ENCODE assay signal across 25 cellular contexts in genomic region chr11:28702871-28703270, GRCh38.
"Had no signal": no experiment of that assay in that cellular context is flagged by ENCODE, and none has a peak within 500 bp of the region (broad histone marks: within the 10 kb centered on the region; RNA-seq: fewer than 3 reads in every experiment).

No MANE protein-coding gene starts in this region.

- H3K27ac Mint-ChIP-seq: activated B cell treated with CpG ODN at 0.5 μM for 24 hours; activated CD4-positive, alpha-beta T cell treated with anti-CD3 and anti-CD28 coated beads for 36 hours; activated naive CD8-positive, alpha-beta T cell treated with anti-CD3 and anti-CD28 coated beads, Interleukin-2, amount 10 ng/mL, durations not matched to agents 7 days and 5 days; activated T-helper 2 cell treated with anti-CD3 and anti-CD28 coated beads, Interferon-gamma antibody, Interleukin-2, Interleukin-4, amounts not matched to agents 10 μg/mL and 5 μg/mL and 100 μg/mL, durations not matched to agents 14 hours and 24 hours and 36 hours; endodermal cell; nephron; stimulated activated naive CD8-positive, alpha-beta T cell treated with anti-CD3 and anti-CD28 coated beads, Interleukin-15, Interleukin-2, amounts not matched to agents 100 ng/mL and 50 ng/mL, for 24 hours; T-helper 17 cell had no signal

- H3K27ac ChIP-seq: foreskin keratinocyte, neutrophil, pancreas, thyroid gland had no signal

- DNase-seq: activated B cell treated with CpG ODN at 0.5 μM for 24 hours; activated CD4-positive, alpha-beta T cell treated with anti-CD3 and anti-CD28 coated beads for 36 hours; activated CD4-positive, alpha-beta T cell treated with anti-CD3 and anti-CD28 coated beads, Interleukin-2, amount 50 U/mL, for 4 hours; activated CD8-positive, alpha-beta memory T cell treated with anti-CD3 and anti-CD28 coated beads for 24 hours; activated CD8-positive, alpha-beta memory T cell treated with anti-CD3 and anti-CD28 coated beads, Interleukin-2, amount 50 U/mL, for 48 hours; activated naive CD4-positive, alpha-beta T cell treated with Interleukin-2 at 50 U/mL for 16 hours; activated naive CD8-positive, alpha-beta T cell treated with anti-CD3 and anti-CD28 coated beads, Interleukin-2, amount 10 ng/mL, durations not matched to agents 7 days and 5 days; activated T-cell treated with anti-CD3 and anti-CD28 coated beads, Interleukin-2, amount 50 U/mL, for 4 hours; amniotic stem cell; cortex of kidney; endodermal cell; kidney; midbrain; pancreas; right cardiac atrium; stimulated activated CD4-positive, alpha-beta T cell treated with anti-CD3 and anti-CD28 coated beads, Interleukin-12 subunit alpha, Interleukin-12 subunit beta, amount 100 ng/mL, for 4 hours; stimulated activated CD4-positive, alpha-beta T cell treated with anti-CD3 and anti-CD28 coated beads, Interleukin-1b, Interleukin-23, amount 100 ng/mL, for 48 hours; T-helper 17 cell; thyroid gland had no signal

- H3K27me3 Mint-ChIP-seq: activated B cell treated with CpG ODN at 0.5 μM for 24 hours; activated CD4-positive, alpha-beta T cell treated with anti-CD3 and anti-CD28 coated beads for 36 hours; activated naive CD8-positive, alpha-beta T cell treated with anti-CD3 and anti-CD28 coated beads, Interleukin-2, amount 10 ng/mL, durations not matched to agents 7 days and 5 days; stimulated activated naive CD8-positive, alpha-beta T cell treated with anti-CD3 and anti-CD28 coated beads, Interleukin-15, Interleukin-2, amounts not matched to agents 100 ng/mL and 50 ng/mL, for 24 hours; T-helper 17 cell had no signal

- H3K4me3 Mint-ChIP-seq: activated B cell treated with CpG ODN at 0.5 μM for 24 hours; activated CD4-positive, alpha-beta T cell treated with anti-CD3 and anti-CD28 coated beads for 36 hours; activated naive CD8-positive, alpha-beta T cell treated with anti-CD3 and anti-CD28 coated beads, Interleukin-2, amount 10 ng/mL, durations not matched to agents 7 days and 5 days; activated T-cell treated with anti-CD3 and anti-CD28 coated beads, Interleukin-2, amount 50 U/mL, for 4 hours; endodermal cell; nephron; stimulated activated naive CD8-positive, alpha-beta T cell treated with anti-CD3 and anti-CD28 coated beads, Interleukin-15, Interleukin-2, amounts not matched to agents 100 ng/mL and 50 ng/mL, for 24 hours; T-helper 17 cell had no signal

- H3K4me1 ChIP-seq: pancreas, thyroid gland had no signal

- H3K36me3 Mint-ChIP-seq: activated naive CD8-positive, alpha-beta T cell treated with anti-CD3 and anti-CD28 coated beads, Interleukin-2, amount 10 ng/mL, durations not matched to agents 7 days and 5 days had no signal

- H3K27me3 ChIP-seq: foreskin keratinocyte, neutrophil, pancreas, thyroid gland had no signal

- H3K9me3 ChIP-seq: neutrophil, pancreas, thyroid gland had no signal

- H3K4me1 Mint-ChIP-seq: activated B cell treated with CpG ODN at 0.5 μM for 24 hours; activated CD4-positive, alpha-beta T cell treated with anti-CD3 and anti-CD28 coated beads for 36 hours; activated naive CD8-positive, alpha-beta T cell treated with anti-CD3 and anti-CD28 coated beads, Interleukin-2, amount 10 ng/mL, durations not matched to agents 7 days and 5 days; T-helper 17 cell had no signal

- H3K36me3 ChIP-seq: neutrophil, pancreas, thyroid gland had no signal

- H3K9me3 Mint-ChIP-seq: activated B cell treated with CpG ODN at 0.5 μM for 24 hours; activated naive CD8-positive, alpha-beta T cell treated with anti-CD3 and anti-CD28 coated beads, Interleukin-2, amount 10 ng/mL, durations not matched to agents 7 days and 5 days; activated T-helper 2 cell treated with anti-CD3 and anti-CD28 coated beads, Interferon-gamma antibody, Interleukin-2, Interleukin-4, amounts not matched to agents 10 μg/mL and 5 μg/mL and 100 μg/mL, durations not matched to agents 14 hours and 24 hours and 36 hours; endodermal cell; stimulated activated naive CD8-positive, alpha-beta T cell treated with anti-CD3 and anti-CD28 coated beads, Interleukin-15, Interleukin-2, amounts not matched to agents 100 ng/mL and 50 ng/mL, for 24 hours had no signal

- H3K4me3 ChIP-seq: lung, pancreas, thyroid gland had no signal

- ATAC-seq: activated CD4-positive, alpha-beta T cell treated with anti-CD3 and anti-CD28 coated beads for 36 hours; activated T-cell treated with anti-CD3 and anti-CD28 coated beads, Interleukin-2, amount 50 U/mL, for 4 hours; right cardiac atrium; T-helper 17 cell had no signal
